ENCODE assay signal across 10 cellular contexts in the genomic region with DNA sequence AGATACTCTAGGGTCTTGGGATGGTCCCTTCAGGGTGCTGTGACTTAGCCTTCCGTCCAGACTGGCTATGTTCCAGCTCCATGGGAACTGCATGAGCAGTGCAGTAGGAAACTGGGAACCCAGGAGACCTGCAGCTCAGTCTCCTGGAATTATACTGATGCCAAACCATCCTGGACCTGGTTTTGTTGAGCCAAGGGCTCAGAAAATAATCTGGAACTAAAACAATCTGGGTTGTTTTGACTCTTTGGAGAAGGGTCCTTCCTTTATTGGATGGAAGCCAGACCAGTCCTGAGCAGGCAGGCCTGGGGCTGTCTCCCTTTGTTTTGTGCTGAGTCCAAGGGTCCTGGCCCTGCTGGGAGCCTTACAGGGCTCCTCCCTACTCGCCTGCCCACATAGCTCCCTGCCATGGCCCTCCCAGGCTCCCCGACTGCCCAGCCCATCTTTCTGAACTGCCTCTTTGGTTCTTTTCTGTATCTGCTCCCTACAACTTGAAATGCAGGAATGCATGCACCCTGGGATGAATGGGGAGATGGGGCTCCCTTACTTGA. TPM values are rescaled to one million over a fixed set of nuclear protein-coding genes. Genes with fewer than 3 reads are reported as not detected.
DNase-seq lines count a peak whose midpoint lies in the region; ATAC-seq and TF ChIP-seq lines count a peak whose summit lies in the region.
"Had no signal": no experiment of that assay in that cellular context is flagged by ENCODE, and none has a peak within 500 bp of the region (broad histone marks: within the 10 kb centered on the region; RNA-seq: fewer than 3 reads in every experiment).

No MANE protein-coding gene starts in this region.

- peaks cover 30% of the 10 kb centered on the region for H3K4me1 Mint-ChIP-seq in MCF 10A (ENCODE audit: insufficient read depth, unreplicated experiment)

- ATAC-seq in GM18502 (IDR thresholded peaks at IDR 0.05; ENCODE audit: poor library complexity, unreplicated experiment), result no peak
- ATAC-seq in GM18520 (IDR thresholded peaks at IDR 0.05; ENCODE audit: unreplicated experiment), result no peak
- ATAC-seq: left lobe of liver had no signal

- TF ChIP-seq CTCF in A673 (conservative IDR thresholded peaks at IDR 0.05; ENCODE audit: low read depth, low read length) (no peak), HL-60 (IDR thresholded peaks at IDR 0.05; ENCODE audit: insufficient read depth, low read length) (no peak), MCF 10A (IDR thresholded peaks at IDR 0.05; ENCODE audit: unreplicated experiment) (no peak)

- H3K9me3 Mint-ChIP-seq in MCF 10A (ENCODE audit: unreplicated experiment), result no peaks in the 10 kb centered on the region

- H3K4me3 Mint-ChIP-seq in MCF 10A (ENCODE audit: unreplicated experiment), result peak overlapping the region; percentile 99

- H3K4me1 ChIP-seq in A673 (ENCODE audit: insufficient read depth, low read length, poor library complexity, severe bottlenecking) (peaks cover 19% of the 10 kb centered on the region), mucosa of stomach (ENCODE audit: control insufficient read depth, insufficient read depth, low read length) (peaks cover 12% of the 10 kb centered on the region)

- H3K27me3 ChIP-seq in A673 (replicated peaks; ENCODE audit: insufficient read depth, low read depth, low read length, poor library complexity), result no peaks in the 10 kb centered on the region
- no peaks in the 10 kb centered on the region for H3K27me3 ChIP-seq in HL-60 (ENCODE audit: insufficient read depth, poor library complexity, severe bottlenecking)
- no peaks in the 10 kb centered on the region for H3K27me3 ChIP-seq in mucosa of stomach (ENCODE audit: control insufficient read depth, insufficient read depth, low read length)

- CTCF ChIA-PET in A673 (lab: Charles Lee), result interaction anchor here (1.4 kb wide), 1 partner anchor 185 kb away, joined by 10 read pairs; no protein-coding TSS in a partner anchor
- CTCF ChIA-PET in MCF 10A (lab: Yijun Ruan, JAX), result interaction anchor here (1.0 to 3.9 kb wide), 4 partner anchors 19 to 184 kb away, joined by 3 to 34 read pairs (median 8); no protein-coding TSS in a partner anchor

- POLR2A ChIA-PET in A673 (lab: Charles Lee; ENCODE audit: low non-redundant PET) (no interaction called here), MCF 10A (lab: Yijun Ruan, JAX) (interaction anchor here (0.6 to 3.8 kb wide), 5 partner anchors 15 to 870 kb away, joined by 3 to 28 read pairs (median 4); a partner anchor contains a TSS)

- peaks cover 11% of the 10 kb centered on the region for H3K36me3 Mint-ChIP-seq in MCF 10A (ENCODE audit: insufficient read depth, unreplicated experiment)

- H3K27ac ChIP-seq in A673 (ENCODE audit: low read depth, low read length, poor library complexity, severe bottlenecking) (peak overlapping the region; percentile 99), HL-60 (replicated peaks) (no peak overlapping the region)

- intact Hi-C loops in A673 (cut with micrococcal nuclease; ENCODE audit: unreplicated experiment) (no loop called here), MCF 10A (cut with micrococcal nuclease) (no loop called here)

- H3K9me3 ChIP-seq in A673 (ENCODE audit: low read depth, low read length, poor library complexity, severe bottlenecking) (no peaks in the 10 kb centered on the region), mucosa of stomach (ENCODE audit: control insufficient read depth, low read length) (no peaks in the 10 kb centered on the region)

- H3K4me3 ChIP-seq in A673 (ENCODE audit: low read depth, low read length, poor library complexity, severe bottlenecking) (peak overlapping the region; percentile 92), HL-60 (replicated peaks; ENCODE audit: insufficient read depth, low read length) (peak overlapping the region; percentile 72), mucosa of stomach (ENCODE audit: low read length) (peak overlapping the region; percentile 53)

- peak overlapping the region; percentile 89 for H3K9ac ChIP-seq in mucosa of stomach (ENCODE audit: low read length)

- BruUV-seq in A673 (replicated peaks; lab: Mats Ljungman, UMichigan) (no TSS peak), MCF 10A (replicated peaks; lab: Mats Ljungman, UMichigan) (no TSS peak)

- H3K27ac Mint-ChIP-seq in MCF 10A (ENCODE audit: low read depth, unreplicated experiment), result peak overlapping the region; percentile 99

- no peak for DNase-seq in A673 (ENCODE audit: low spot score)
- no peak for DNase-seq in HL-60 (ENCODE audit: low read depth in 1 of 2, low spot score in 1 of 2)
- DNase-seq in MCF 10A (ENCODE audit: unreplicated experiment), result no peak
- no peak for DNase-seq in stimulated activated naive CD4-positive, alpha-beta T cell (lab: John Stamatoyannopoulos, UW)
- DNase-seq in DMS53 treated with DMSO at 0.1 percent for 48 hours (lab: John Stamatoyannopoulos, UW; ENCODE audit: unreplicated experiment), result no peak

- H3K36me3 ChIP-seq in A673 (ENCODE audit: insufficient read depth, low read length, poor library complexity, severe bottlenecking) (no peaks in the 10 kb centered on the region), mucosa of stomach (ENCODE audit: control insufficient read depth, insufficient read depth, low read length) (no peaks in the 10 kb centered on the region)

- no peaks in the 10 kb centered on the region for H3K27me3 Mint-ChIP-seq in MCF 10A (ENCODE audit: insufficient read depth, unreplicated experiment)

RNA-seq across cellular contexts. Expression of a gene that starts 1.2 kb away (rescaled TPM):
- total RNA-seq in A673 (2021) (44.1 and 53.4 TPM in 2 replicates), MCF 10A (2022) (23.9 and 31.4 TPM in 2 replicates)

RNA-seq across cellular contexts. Expression of a gene that starts 14.4 kb away (rescaled TPM):
- 25.1 and 28.1 TPM in 2 replicates for total RNA-seq in A673 (2021)
- total RNA-seq in MCF 10A (2022), result 1.9 TPM in 2 replicates
- total RNA-seq: SK-MEL-5 had no signal

RNA-seq across cellular contexts. Expression of a gene that starts 21.8 kb away (rescaled TPM):
- total RNA-seq in A673 (2021) (44.8 and 52.8 TPM in 2 replicates), MCF 10A (2022) (27.9 and 38.9 TPM in 2 replicates)

RNA-seq across cellular contexts. Expression of a gene that starts 26.8 kb away (rescaled TPM):
- 153 and 181 TPM in 2 replicates for total RNA-seq in A673 (2021)
- 120 and 141 TPM in 2 replicates for total RNA-seq in MCF 10A (2022)

RNA-seq across cellular contexts. Expression of a gene that starts 31.0 kb away (rescaled TPM):
- total RNA-seq in A673 (2021), result 71.5 and 76.4 TPM in 2 replicates
- total RNA-seq in MCF 10A (2022), result 56.3 and 68.4 TPM in 2 replicates
